Comparison of ENCODE assay signal across 2 cellular contexts in the genomic region with DNA sequence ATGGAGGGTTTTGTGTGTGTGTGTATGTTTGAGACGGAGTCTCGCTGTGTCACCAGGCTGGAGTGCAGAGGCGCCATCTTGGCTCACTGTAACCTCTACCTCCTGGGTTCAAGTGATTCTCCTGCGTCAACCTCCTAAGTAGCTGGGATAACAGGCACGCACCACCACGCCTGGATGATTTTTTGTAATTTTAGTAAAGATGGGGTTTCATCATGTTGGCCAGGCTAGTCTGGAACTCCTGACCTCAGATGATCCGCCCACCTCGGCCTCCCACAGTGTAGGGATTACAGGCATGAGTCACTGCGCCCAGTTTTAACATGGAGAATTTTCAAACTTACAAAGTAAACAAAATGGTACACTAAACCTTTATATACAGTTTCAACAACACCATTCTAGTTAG.
TF ChIP-seq lines count a peak whose summit lies in the region.

No MANE protein-coding gene starts in this region.

TF ChIP-seq in HepG2, 621 proteins besides CTCF, POLR2A, EP300 and RAD21:
- TF ChIP-seq SATB2 (CRISPR knock-in tag; IDR thresholded peaks at IDR 0.05): no peak
- TF ChIP-seq MBD4 (IDR thresholded peaks at IDR 0.05; ENCODE audit: borderline replicate concordance, low read length): 0 out of 2 replicates have a peak, but pooled peaks have one; percentile 21
- TF ChIP-seq FOSL2 (CRISPR knock-in tag; IDR thresholded peaks at IDR 0.05): peak; percentile 45; the same call in 1 of the 2 replicates
- peak; percentile 51 for TF ChIP-seq AGO2 (optimal IDR thresholded peaks at IDR 0.05; ENCODE audit: low read depth, low read length)

TF ChIP-seq in HCT116, 20 proteins besides CTCF, POLR2A, EP300 and RAD21:
- TF ChIP-seq, protein P1, sequence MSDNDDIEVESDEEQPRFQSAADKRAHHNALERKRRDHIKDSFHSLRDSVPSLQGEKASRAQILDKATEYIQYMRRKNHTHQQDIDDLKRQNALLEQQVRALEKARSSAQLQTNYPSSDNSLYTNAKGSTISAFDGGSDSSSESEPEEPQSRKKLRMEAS (IDR thresholded peaks at IDR 0.05): no peak
- TF ChIP-seq POLR2AphosphoS5 (IDR thresholded peaks at IDR 0.05; ENCODE audit: low read depth, low read length): peak; percentile 30; the same call in 1 of the 2 replicates
- no peak for TF ChIP-seq ZFX (IDR thresholded peaks at IDR 0.05)
- TF ChIP-seq FOSL1 (IDR thresholded peaks at IDR 0.05; ENCODE audit: low read depth): 0 out of 2 replicates have a peak, but pooled peaks have one; percentile 18
- TF ChIP-seq EGR1 (IDR thresholded peaks at IDR 0.05; ENCODE audit: low read depth): peak; percentile 53; the same call in 1 of the 2 replicates
- no peak for TF ChIP-seq CEBPB (IDR thresholded peaks at IDR 0.05; ENCODE audit: low read depth)
- no peak for TF ChIP-seq SRF (IDR thresholded peaks at IDR 0.05; ENCODE audit: low read depth)
- TF ChIP-seq ZNF274 (IDR thresholded peaks at IDR 0.05; ENCODE audit: low read depth, low read length): no peak
- TF ChIP-seq SIN3A (IDR thresholded peaks at IDR 0.05; ENCODE audit: low read depth): no peak
- TF ChIP-seq EZH2 (IDR thresholded peaks at IDR 0.05): no peak
- TF ChIP-seq, protein P2, sequence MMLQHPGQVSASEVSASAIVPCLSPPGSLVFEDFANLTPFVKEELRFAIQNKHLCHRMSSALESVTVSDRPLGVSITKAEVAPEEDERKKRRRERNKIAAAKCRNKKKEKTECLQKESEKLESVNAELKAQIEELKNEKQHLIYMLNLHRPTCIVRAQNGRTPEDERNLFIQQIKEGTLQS (IDR thresholded peaks at IDR 0.05): no peak
- TF ChIP-seq, protein P3, sequence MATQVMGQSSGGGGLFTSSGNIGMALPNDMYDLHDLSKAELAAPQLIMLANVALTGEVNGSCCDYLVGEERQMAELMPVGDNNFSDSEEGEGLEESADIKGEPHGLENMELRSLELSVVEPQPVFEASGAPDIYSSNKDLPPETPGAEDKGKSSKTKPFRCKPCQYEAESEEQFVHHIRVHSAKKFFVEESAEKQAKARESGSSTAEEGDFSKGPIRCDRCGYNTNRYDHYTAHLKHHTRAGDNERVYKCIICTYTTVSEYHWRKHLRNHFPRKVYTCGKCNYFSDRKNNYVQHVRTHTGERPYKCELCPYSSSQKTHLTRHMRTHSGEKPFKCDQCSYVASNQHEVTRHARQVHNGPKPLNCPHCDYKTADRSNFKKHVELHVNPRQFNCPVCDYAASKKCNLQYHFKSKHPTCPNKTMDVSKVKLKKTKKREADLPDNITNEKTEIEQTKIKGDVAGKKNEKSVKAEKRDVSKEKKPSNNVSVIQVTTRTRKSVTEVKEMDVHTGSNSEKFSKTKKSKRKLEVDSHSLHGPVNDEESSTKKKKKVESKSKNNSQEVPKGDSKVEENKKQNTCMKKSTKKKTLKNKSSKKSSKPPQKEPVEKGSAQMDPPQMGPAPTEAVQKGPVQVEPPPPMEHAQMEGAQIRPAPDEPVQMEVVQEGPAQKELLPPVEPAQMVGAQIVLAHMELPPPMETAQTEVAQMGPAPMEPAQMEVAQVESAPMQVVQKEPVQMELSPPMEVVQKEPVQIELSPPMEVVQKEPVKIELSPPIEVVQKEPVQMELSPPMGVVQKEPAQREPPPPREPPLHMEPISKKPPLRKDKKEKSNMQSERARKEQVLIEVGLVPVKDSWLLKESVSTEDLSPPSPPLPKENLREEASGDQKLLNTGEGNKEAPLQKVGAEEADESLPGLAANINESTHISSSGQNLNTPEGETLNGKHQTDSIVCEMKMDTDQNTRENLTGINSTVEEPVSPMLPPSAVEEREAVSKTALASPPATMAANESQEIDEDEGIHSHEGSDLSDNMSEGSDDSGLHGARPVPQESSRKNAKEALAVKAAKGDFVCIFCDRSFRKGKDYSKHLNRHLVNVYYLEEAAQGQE (IDR thresholded peaks at IDR 0.05; ENCODE audit: low read depth): no peak
- TF ChIP-seq TCF7L2 (IDR thresholded peaks at IDR 0.05; ENCODE audit: borderline replicate concordance, extremely low read depth, insufficient read depth, insufficient read length): no peak
- TF ChIP-seq CBX3 (IDR thresholded peaks at IDR 0.05; ENCODE audit: low read depth): no peak
- TF ChIP-seq SP1 (IDR thresholded peaks at IDR 0.05; ENCODE audit: low read depth): no peak
- 0 out of 2 replicates have a peak, but pooled peaks have one; percentile 13 for TF ChIP-seq JUND (IDR thresholded peaks at IDR 0.05)
- TF ChIP-seq YY1 (IDR thresholded peaks at IDR 0.05; ENCODE audit: extremely low read depth, insufficient replicate concordance, low read depth, low read length): no peak
- TF ChIP-seq EZH2phosphoT487 (IDR thresholded peaks at IDR 0.05; ENCODE audit: borderline replicate concordance): no peak
- no peak for TF ChIP-seq ELF1 (IDR thresholded peaks at IDR 0.05; ENCODE audit: borderline replicate concordance, low read depth)
- TF ChIP-seq, protein P4, sequence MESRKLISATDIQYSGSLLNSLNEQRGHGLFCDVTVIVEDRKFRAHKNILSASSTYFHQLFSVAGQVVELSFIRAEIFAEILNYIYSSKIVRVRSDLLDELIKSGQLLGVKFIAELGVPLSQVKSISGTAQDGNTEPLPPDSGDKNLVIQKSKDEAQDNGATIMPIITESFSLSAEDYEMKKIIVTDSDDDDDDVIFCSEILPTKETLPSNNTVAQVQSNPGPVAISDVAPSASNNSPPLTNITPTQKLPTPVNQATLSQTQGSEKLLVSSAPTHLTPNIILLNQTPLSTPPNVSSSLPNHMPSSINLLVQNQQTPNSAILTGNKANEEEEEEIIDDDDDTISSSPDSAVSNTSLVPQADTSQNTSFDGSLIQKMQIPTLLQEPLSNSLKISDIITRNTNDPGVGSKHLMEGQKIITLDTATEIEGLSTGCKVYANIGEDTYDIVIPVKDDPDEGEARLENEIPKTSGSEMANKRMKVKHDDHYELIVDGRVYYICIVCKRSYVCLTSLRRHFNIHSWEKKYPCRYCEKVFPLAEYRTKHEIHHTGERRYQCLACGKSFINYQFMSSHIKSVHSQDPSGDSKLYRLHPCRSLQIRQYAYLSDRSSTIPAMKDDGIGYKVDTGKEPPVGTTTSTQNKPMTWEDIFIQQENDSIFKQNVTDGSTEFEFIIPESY (IDR thresholded peaks at IDR 0.05; ENCODE audit: extremely low read depth, insufficient replicate concordance, low read length): no peak
